Comparison of ENCODE assay signal across 8 cellular contexts in the genomic region with DNA sequence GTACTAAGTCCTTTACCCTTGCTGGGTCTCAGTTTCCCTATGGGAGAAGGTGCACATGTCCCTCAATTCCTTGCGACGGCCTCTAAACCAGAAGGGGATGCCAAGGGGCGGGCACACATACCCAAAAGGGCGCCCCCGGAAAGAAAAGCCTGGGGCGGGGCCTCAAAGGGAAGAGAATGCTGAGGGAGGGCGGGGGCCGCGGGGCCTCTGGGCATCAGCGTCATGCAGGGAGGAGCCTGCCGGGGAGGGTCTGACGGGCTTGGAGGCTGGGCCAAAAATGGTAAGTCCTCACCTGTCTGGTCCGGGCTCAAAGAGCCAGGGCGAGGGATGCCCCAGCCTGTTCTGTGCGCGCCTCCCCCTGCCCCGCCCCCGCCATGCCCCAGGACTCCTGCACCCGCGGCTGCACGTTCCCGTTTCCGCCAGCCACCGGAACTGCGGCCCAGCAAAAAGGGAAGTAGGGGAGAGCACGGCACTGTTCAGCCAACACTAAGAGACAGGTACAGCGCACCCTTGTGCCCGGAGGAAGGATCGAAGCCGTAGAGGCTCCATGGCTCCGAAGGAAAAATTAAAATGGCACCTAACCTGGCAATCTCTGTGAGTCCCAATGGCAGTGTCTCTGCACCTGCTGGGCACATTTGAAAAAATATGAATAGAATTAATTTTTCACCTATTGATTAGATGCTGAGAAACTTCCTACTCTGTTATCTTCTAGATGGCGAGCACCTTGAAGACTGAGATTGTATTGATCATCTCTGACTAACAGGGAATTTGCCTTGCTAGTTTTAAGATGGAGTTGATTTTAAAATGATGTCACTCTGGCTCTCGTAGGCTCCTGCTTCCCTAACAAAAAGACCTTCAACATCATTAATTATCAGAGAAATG. TPM values are rescaled to one million over a fixed set of nuclear protein-coding genes. Genes with fewer than 3 reads are reported as not detected.
A peak's percentile ranks its signal among the peaks of the same experiment; 100 is the strongest.
DNase-seq lines count a peak whose midpoint lies in the region; ATAC-seq lines count a peak whose summit lies in the region.

A gene (minus strand): TSS at position 434 of the 882 bp plus-strand sequence. CDS start 14,976 bp downstream, outside the sequence.

- H3K4me1 ChIP-seq in iPS-18a (ENCODE audit: control insufficient read depth, low read depth, low read length) (peaks cover 3% of the 10 kb centered on the region), skeletal muscle satellite cell (ENCODE audit: control insufficient read depth, insufficient read depth, low read length) (peaks cover 4% of the 10 kb centered on the region)

- in situ Hi-C loops in ACHN (cut with HindIII; ENCODE audit: low pct_ligation_motif_present, low pct_unique_long_range_greater_than_20kb, low sequenced_read_pairs), result no loop called here

- H3K27ac ChIP-seq in iPS-18a (ENCODE audit: low read length), result peak within 1 kb of the TSS; percentile 19

- ATAC-seq in GM18861 (IDR thresholded peaks at IDR 0.05; ENCODE audit: unreplicated experiment), result peak; percentile 99
- ATAC-seq in HG03095 (IDR thresholded peaks at IDR 0.05; ENCODE audit: unreplicated experiment), result peak; percentile 98

- H3K9me3 ChIP-seq in iPS-18a (ENCODE audit: control insufficient read depth, low read depth, low read length), result no peaks in the 10 kb centered on the region
- no peaks in the 10 kb centered on the region for H3K9me3 ChIP-seq in skeletal muscle satellite cell (replicated peaks; ENCODE audit: low read length)

- DNase-seq in ACHN (peak; percentile 94), NCI-H2107 treated with DMSO at 0.1 percent for 48 hours (lab: John Stamatoyannopoulos, UW; ENCODE audit: unreplicated experiment) (peak; percentile 83), UCSD-AML1 (lab: John Stamatoyannopoulos, UW; ENCODE audit: unreplicated experiment) (peak; percentile 96), brain pericyte (ENCODE audit: low read depth, low spot score) (peak; percentile 77)

- H3K9ac ChIP-seq in iPS-18a (ENCODE audit: low read length), result peak within 1 kb of the TSS; percentile 59
- H3K9ac ChIP-seq in skeletal muscle satellite cell (ENCODE audit: low read depth, low read length), result peak within 1 kb of the TSS; percentile 88

- H3K4me2 ChIP-seq in skeletal muscle satellite cell (ENCODE audit: low read length), result peak within 1 kb of the TSS; percentile 82

- H3K27me3 ChIP-seq in iPS-18a (ENCODE audit: control insufficient read depth, insufficient read depth, low read length), result no peaks in the 10 kb centered on the region
- H3K27me3 ChIP-seq in skeletal muscle satellite cell (ENCODE audit: control insufficient read depth, insufficient read depth, low read length), result no peaks in the 10 kb centered on the region

- peak within 1 kb of the TSS; percentile 62 for H3K4me3 ChIP-seq in iPS-18a (ENCODE audit: low read length)
- peak within 1 kb of the TSS; percentile 77 for H3K4me3 ChIP-seq in skeletal muscle satellite cell (ENCODE audit: low read length)

- H3K36me3 ChIP-seq in iPS-18a (ENCODE audit: control insufficient read depth, low read depth, low read length) (no peaks in the 10 kb centered on the region), skeletal muscle satellite cell (ENCODE audit: insufficient read depth, low read length) (no peaks in the 10 kb centered on the region)

RNA-seq across cellular contexts. Expression of the gene that starts here (rescaled TPM):
- 6.6 and 7.6 TPM in 2 replicates for total RNA-seq in skeletal muscle satellite cell (2012; rRNA removed)

Comparison
In these comparisons a context has a peak if more than half of its experiments do, and no peak if none do; other contexts are left out.
1. Peak in every context shown above with its lines: DNase-seq, ATAC-seq, H3K4me3 ChIP-seq and H3K27ac ChIP-seq.